ENCODE assay signal across 14 cellular contexts in genomic region chr2:18632699-18633098, GRCh38. TPM values are rescaled to one million over a fixed set of nuclear protein-coding genes. Genes with fewer than 3 reads are reported as not detected.
"Had no signal": no experiment of that assay in that cellular context is flagged by ENCODE, and none has a peak within 500 bp of the region (broad histone marks: within the 10 kb centered on the region; RNA-seq: fewer than 3 reads in every experiment).

No MANE protein-coding gene starts in this region.

RNA-seq across cellular contexts. Expression of gene NT5C1B, which starts 43.3 kb away (rescaled TPM):
- total RNA-seq: activated B cell treated with CpG ODN at 0.5 μM for 24 hours; activated CD4-positive, alpha-beta memory T cell treated with anti-CD3 and anti-CD28 coated beads for 36 hours; activated CD4-positive, alpha-beta memory T cell treated with anti-CD3 and anti-CD28 coated beads, Interleukin-2, amount 10 ng/mL, durations not matched to agents 7 days and 5 days; activated CD4-positive, alpha-beta T cell treated with anti-CD3 and anti-CD28 coated beads for 36 hours; activated CD4-positive, alpha-beta T cell treated with anti-CD3 and anti-CD28 coated beads, Interleukin-2, amount 10 ng/mL, durations not matched to agents 24 days and 14 days; activated CD4-positive, alpha-beta T cell treated with anti-CD3 and anti-CD28 coated beads, Interleukin-2, amount 10 ng/mL, durations not matched to agents 7 days and 5 days; activated CD8-positive, alpha-beta memory T cell treated with anti-CD3 and anti-CD28 coated beads for 36 hours; activated CD8-positive, alpha-beta memory T cell treated with anti-CD3 and anti-CD28 coated beads, Interleukin-2, amount 10 ng/mL, durations not matched to agents 7 days and 5 days; activated CD8-positive, alpha-beta T cell treated with anti-CD3 and anti-CD28 coated beads for 36 hours; activated CD8-positive, alpha-beta T cell treated with anti-CD3 and anti-CD28 coated beads, Interleukin-2, amount 10 ng/mL, durations not matched to agents 7 days and 5 days; T-helper 1 cell treated with Interleukin-12 subunit alpha and Interleukin-12 subunit beta and Interleukin-4 antibody, amounts not matched to agents 30 ng/mL and 1 ng/mL, for 36 hours; T-helper 17 cell; T-helper 2 cell treated with Interferon-gamma antibody and Interleukin-4, amounts not matched to agents 100 ng/mL and 5 ng/mL, for 36 hours; WTC11 had no signal
